ENCODE assay signal across 1 cellular context in genomic region chr3:190048831-190049541, GRCh38.
TF ChIP-seq lines count a peak whose summit lies in the region.

No MANE protein-coding gene starts in this region.

TF ChIP-seq in GM23338, 12 proteins besides CTCF, POLR2A, EP300 and RAD21 (continued from another document):
- TF ChIP-seq, protein P1, sequence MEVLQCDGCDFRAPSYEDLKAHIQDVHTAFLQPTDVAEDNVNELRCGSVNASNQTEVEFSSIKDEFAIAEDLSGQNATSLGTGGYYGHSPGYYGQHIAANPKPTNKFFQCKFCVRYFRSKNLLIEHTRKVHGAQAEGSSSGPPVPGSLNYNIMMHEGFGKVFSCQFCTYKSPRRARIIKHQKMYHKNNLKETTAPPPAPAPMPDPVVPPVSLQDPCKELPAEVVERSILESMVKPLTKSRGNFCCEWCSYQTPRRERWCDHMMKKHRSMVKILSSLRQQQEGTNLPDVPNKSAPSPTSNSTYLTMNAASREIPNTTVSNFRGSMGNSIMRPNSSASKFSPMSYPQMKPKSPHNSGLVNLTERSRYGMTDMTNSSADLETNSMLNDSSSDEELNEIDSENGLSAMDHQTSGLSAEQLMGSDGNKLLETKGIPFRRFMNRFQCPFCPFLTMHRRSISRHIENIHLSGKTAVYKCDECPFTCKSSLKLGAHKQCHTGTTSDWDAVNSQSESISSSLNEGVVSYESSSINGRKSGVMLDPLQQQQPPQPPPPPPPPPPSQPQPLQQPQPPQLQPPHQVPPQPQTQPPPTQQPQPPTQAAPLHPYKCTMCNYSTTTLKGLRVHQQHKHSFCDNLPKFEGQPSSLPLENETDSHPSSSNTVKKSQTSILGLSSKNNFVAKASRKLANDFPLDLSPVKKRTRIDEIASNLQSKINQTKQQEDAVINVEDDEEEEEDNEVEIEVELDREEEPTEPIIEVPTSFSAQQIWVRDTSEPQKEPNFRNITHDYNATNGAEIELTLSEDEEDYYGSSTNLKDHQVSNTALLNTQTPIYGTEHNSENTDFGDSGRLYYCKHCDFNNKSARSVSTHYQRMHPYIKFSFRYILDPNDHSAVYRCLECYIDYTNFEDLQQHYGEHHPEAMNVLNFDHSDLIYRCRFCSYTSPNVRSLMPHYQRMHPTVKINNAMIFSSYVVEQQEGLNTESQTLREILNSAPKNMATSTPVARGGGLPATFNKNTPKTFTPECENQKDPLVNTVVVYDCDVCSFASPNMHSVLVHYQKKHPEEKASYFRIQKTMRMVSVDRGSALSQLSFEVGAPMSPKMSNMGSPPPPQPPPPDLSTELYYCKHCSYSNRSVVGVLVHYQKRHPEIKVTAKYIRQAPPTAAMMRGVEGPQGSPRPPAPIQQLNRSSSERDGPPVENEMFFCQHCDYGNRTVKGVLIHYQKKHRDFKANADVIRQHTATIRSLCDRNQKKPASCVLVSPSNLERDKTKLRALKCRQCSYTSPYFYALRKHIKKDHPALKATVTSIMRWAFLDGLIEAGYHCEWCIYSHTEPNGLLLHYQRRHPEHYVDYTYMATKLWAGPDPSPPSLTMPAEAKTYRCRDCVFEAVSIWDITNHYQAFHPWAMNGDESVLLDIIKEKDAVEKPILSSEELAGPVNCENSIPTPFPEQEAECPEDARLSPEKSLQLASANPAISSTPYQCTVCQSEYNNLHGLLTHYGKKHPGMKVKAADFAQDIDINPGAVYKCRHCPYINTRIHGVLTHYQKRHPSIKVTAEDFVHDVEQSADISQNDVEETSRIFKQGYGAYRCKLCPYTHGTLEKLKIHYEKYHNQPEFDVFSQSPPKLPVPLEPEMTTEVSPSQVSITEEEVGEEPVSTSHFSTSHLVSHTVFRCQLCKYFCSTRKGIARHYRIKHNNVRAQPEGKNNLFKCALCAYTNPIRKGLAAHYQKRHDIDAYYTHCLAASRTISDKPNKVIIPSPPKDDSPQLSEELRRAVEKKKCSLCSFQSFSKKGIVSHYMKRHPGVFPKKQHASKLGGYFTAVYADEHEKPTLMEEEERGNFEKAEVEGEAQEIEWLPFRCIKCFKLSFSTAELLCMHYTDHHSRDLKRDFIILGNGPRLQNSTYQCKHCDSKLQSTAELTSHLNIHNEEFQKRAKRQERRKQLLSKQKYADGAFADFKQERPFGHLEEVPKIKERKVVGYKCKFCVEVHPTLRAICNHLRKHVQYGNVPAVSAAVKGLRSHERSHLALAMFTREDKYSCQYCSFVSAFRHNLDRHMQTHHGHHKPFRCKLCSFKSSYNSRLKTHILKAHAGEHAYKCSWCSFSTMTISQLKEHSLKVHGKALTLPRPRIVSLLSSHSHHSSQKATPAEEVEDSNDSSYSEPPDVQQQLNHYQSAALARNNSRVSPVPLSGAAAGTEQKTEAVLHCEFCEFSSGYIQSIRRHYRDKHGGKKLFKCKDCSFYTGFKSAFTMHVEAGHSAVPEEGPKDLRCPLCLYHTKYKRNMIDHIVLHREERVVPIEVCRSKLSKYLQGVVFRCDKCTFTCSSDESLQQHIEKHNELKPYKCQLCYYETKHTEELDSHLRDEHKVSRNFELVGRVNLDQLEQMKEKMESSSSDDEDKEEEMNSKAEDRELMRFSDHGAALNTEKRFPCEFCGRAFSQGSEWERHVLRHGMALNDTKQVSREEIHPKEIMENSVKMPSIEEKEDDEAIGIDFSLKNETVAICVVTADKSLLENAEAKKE (CRISPR knock-in tag; IDR thresholded peaks at IDR 0.05), result no peak
- TF ChIP-seq ZNF331 (CRISPR knock-in tag; IDR thresholded peaks at IDR 0.05; ENCODE audit: low read depth), result no peak
- no peak for TF ChIP-seq REST (IDR thresholded peaks at IDR 0.05; ENCODE audit: unreplicated experiment)
- no peak for TF ChIP-seq STAT1 (IDR thresholded peaks at IDR 0.05; ENCODE audit: unreplicated experiment)
